ENCODE assay signal across 17 cellular contexts in the genomic region with DNA sequence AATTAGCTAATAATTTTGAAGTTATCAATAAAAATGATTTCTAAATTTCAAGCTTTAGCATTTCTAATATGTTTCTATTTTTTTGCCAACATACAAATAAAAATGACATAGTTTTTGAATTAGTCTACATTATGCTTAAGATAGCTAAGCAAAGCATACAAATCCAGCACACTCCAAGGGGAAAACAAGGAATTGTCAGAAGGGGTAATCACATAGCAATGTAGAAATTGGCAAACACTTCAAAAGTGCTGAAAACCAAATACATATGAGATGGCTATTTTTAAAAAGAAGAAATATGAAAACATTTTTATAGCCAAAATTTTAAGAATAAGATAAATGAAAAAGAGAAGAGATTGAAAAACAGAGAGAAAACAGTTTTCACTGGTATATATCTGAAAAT.
DNase-seq lines count a peak whose midpoint lies in the region; ATAC-seq and TF ChIP-seq lines count a peak whose summit lies in the region.
"Had no signal": no experiment of that assay in that cellular context is flagged by ENCODE, and none has a peak within 500 bp of the region (broad histone marks: within the 10 kb centered on the region; RNA-seq: fewer than 3 reads in every experiment).

No MANE protein-coding gene starts in this region.

- H3K27ac Mint-ChIP-seq in natural killer cell, result no peak overlapping the region
- H3K27ac Mint-ChIP-seq: B cell; CD4-positive, alpha-beta T cell; GM23338 had no signal

- H3K27ac ChIP-seq in Karpas-422 (ENCODE audit: low read length), result no peak overlapping the region
- H3K27ac ChIP-seq: A549 had no signal

- H3K4me3 ChIP-seq in adipocyte (ENCODE audit: low read length) (peak overlapping the region; percentile 10), Karpas-422 (ENCODE audit: low read length) (no peak overlapping the region)
- H3K4me3 ChIP-seq: A549, GM23338 had no signal

- H3K27me3 Mint-ChIP-seq in natural killer cell (ENCODE audit: low read depth in 2 of 2), result no peaks in the 10 kb centered on the region
- H3K27me3 Mint-ChIP-seq: B cell; CD4-positive, alpha-beta T cell had no signal

- no peak for TF ChIP-seq CTCF in natural killer cell (IDR thresholded peaks at IDR 0.05)

- H3K4me1 ChIP-seq in adipocyte (ENCODE audit: control insufficient read depth, insufficient read depth, low read length) (peaks cover 13% of the 10 kb centered on the region), Karpas-422 (ENCODE audit: low read length) (no peaks in the 10 kb centered on the region)
- H3K4me1 ChIP-seq: A549 had no signal

- H4K20me1 ChIP-seq in Karpas-422 (ENCODE audit: insufficient read depth, low read depth, low read length), result no peaks in the 10 kb centered on the region

- H3K9ac ChIP-seq in adipocyte (ENCODE audit: low read length), result no peak overlapping the region
- H3K9ac ChIP-seq in Karpas-422 (ENCODE audit: low read length), result no peak overlapping the region

- H3K4me1 Mint-ChIP-seq in natural killer cell, result no peaks in the 10 kb centered on the region
- H3K4me1 Mint-ChIP-seq: B cell had no signal

- peaks cover 6 to 11% of the 10 kb centered on the region in 2 donors for H3K9me3 Mint-ChIP-seq in natural killer cell
- H3K9me3 Mint-ChIP-seq: CD4-positive, alpha-beta T cell; GM23338 had no signal

- no peaks in the 10 kb centered on the region for H3K36me3 Mint-ChIP-seq in natural killer cell

- H2AFZ ChIP-seq in Karpas-422 (ENCODE audit: low read length), result no peak overlapping the region
- H2AFZ ChIP-seq: GM23338 had no signal

- H3K9me3 ChIP-seq in adipocyte (ENCODE audit: control insufficient read depth, low read length), result no peaks in the 10 kb centered on the region
- H3K9me3 ChIP-seq in Karpas-422 (ENCODE audit: low read length), result peaks cover 21% of the 10 kb centered on the region; the same call in 1 of the 2 replicates
- H3K9me3 ChIP-seq: A549 had no signal

- intact Hi-C loops in natural killer cell (cut with micrococcal nuclease), result no loop called here

- no peaks in the 10 kb centered on the region for H3K36me3 ChIP-seq in adipocyte (ENCODE audit: control insufficient read depth, insufficient read depth, low read length, severe bottlenecking)
- no peaks in the 10 kb centered on the region for H3K36me3 ChIP-seq in Karpas-422 (ENCODE audit: insufficient read depth, low read length)

- H3K4me3 Mint-ChIP-seq in natural killer cell, result no peak overlapping the region
- H3K4me3 Mint-ChIP-seq: B cell; CD4-positive, alpha-beta T cell; GM23338 had no signal

- no peaks in the 10 kb centered on the region for H3K9me2 ChIP-seq in Karpas-422 (replicated peaks; ENCODE audit: insufficient read depth, low read length)

- no peak for ATAC-seq in HG03354 (IDR thresholded peaks at IDR 0.05; ENCODE audit: poor library complexity, severe bottlenecking, unreplicated experiment)
- ATAC-seq in natural killer cell, result no peak
- ATAC-seq: A549, GM23338, HepG2 had no signal

- H3K27me3 ChIP-seq in adipocyte (replicated peaks; ENCODE audit: control insufficient read depth, insufficient read depth, low read length), result no peaks in the 10 kb centered on the region
- no peaks in the 10 kb centered on the region for H3K27me3 ChIP-seq in Karpas-422 (ENCODE audit: low read length)

- no peaks in the 10 kb centered on the region for H3K79me2 ChIP-seq in Karpas-422 (ENCODE audit: low read length)

- H3K4me2 ChIP-seq in Karpas-422 (ENCODE audit: low read depth, low read length, poor library complexity, severe bottlenecking), result no peak overlapping the region
- H3K4me2 ChIP-seq: A549, GM23338 had no signal

- DNase-seq in GM03348 (ENCODE audit: low spot score) (peak; percentile 50), adipocyte (ENCODE audit: low read depth) (peak; percentile 58), fibroblast of gingiva (ENCODE audit: low read depth) (peak; percentile 14), stromal cell of bone marrow (ENCODE audit: low read depth) (peak; percentile 7), natural killer cell (no peak), Karpas-422 (no peak)
- no peak for DNase-seq in activated naive CD4-positive, alpha-beta T cell treated with Interleukin-2 at 50 U/mL for 16 hours
- DNase-seq: C1 segment of cervical spinal cord; Calu3; CD4-positive, alpha-beta T cell; DMS 273 treated with DMSO at 0.1 percent for 48 hours; H7 had no signal

Comparison
In these comparisons a context has a peak if more than half of its experiments do, and no peak if none do; other contexts are left out.
1. DNase-seq: peak in GM03348 (single experiment), adipocyte (single experiment), fibroblast of gingiva (single experiment) and stromal cell of bone marrow (single experiment); none in natural killer cell (single experiment), activated naive CD4-positive, alpha-beta T cell treated with Interleukin-2 at 50 U/mL for 16 hours (single experiment) and Karpas-422 (single experiment).